ENCODE assay signal across 31 cellular contexts in the genomic region with DNA sequence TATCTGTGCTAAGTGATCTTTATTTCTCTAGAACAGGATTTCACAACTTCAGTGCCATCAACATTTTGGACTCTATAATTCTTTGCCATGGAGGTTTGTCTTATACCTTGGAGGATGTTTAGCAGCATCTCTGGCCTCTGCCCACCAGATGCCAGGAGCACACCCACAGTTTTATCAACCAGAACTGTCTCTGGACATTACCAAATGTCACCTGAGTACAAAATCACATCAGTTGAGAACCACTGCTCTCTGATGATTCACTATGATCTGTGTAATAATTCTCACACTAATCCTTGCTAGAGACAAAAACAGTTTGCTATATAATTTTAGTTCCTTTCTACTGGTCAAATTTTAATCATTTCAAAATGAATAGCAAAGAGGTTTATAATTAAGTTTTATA.
"Had no signal": no experiment of that assay in that cellular context is flagged by ENCODE, and none has a peak within 500 bp of the region (broad histone marks: within the 10 kb centered on the region; RNA-seq: fewer than 3 reads in every experiment).

No MANE protein-coding gene starts in this region.

- H3K4me3 ChIP-seq: adrenal gland, ascending aorta, body of pancreas, breast epithelium, cardiac muscle cell had no signal

- H3K9me3 ChIP-seq: adrenal gland, ascending aorta, body of pancreas, breast epithelium had no signal

- ATAC-seq: activated naive CD4-positive, alpha-beta T cell treated with anti-CD3 and anti-CD28 coated beads, Interleukin-2, amount 50 U/mL, for 72 hours; activated naive CD8-positive, alpha-beta T cell treated with anti-CD3 and anti-CD28 coated beads, Interleukin-2, amount 50 U/mL, for 24 hours; activated T-cell treated with anti-CD3 and anti-CD28 coated beads, Interleukin-2, amount 50 U/mL, for 4 hours; activated T-cell treated with anti-CD3 and anti-CD28 coated beads, Interleukin-2, amount 50 U/mL, for 72 hours; activated T-helper 17 cell treated with anti-CD3 and anti-CD28 coated beads, Interleukin-2, amount 50 U/mL, for 72 hours; body of pancreas had no signal

- DNase-seq: activated effector memory CD4-positive, alpha-beta T cell treated with anti-CD3 and anti-CD28 coated beads, Interleukin-2, amount 50 U/mL, for 16 hours; activated effector memory CD4-positive, alpha-beta T cell treated with Interleukin-2 at 50 U/mL for 16 hours; activated gamma-delta T cell; activated gamma-delta T cell treated with Interleukin-2 at 50 U/mL for 16 hours; activated naive CD4-positive, alpha-beta T cell; activated naive CD4-positive, alpha-beta T cell treated with anti-CD3 and anti-CD28 coated beads for 36 hours; activated naive CD4-positive, alpha-beta T cell treated with anti-CD3 and anti-CD28 coated beads, Interleukin-2, amount 10 ng/mL, durations not matched to agents 7 days and 5 days; activated naive CD4-positive, alpha-beta T cell treated with anti-CD3 and anti-CD28 coated beads, Interleukin-2, amount 50 U/mL, for 16 hours; activated naive CD4-positive, alpha-beta T cell treated with Interleukin-2 at 50 U/mL for 16 hours; activated naive CD8-positive, alpha-beta T cell treated with anti-CD3 and anti-CD28 coated beads for 36 hours; activated naive CD8-positive, alpha-beta T cell treated with anti-CD3 and anti-CD28 coated beads, Interleukin-2, amount 10 ng/mL, durations not matched to agents 7 days and 5 days; activated naive CD8-positive, alpha-beta T cell treated with anti-CD3 and anti-CD28 coated beads, Interleukin-2, amount 50 U/mL, for 24 hours; activated T-cell treated with anti-CD3 and anti-CD28 coated beads, Interleukin-2, amount 50 U/mL, for 24 hours; activated T-cell treated with anti-CD3 and anti-CD28 coated beads, Interleukin-2, amount 50 U/mL, for 4 hours; activated T-cell treated with anti-CD3 and anti-CD28 coated beads, Interleukin-2, amount 50 U/mL, for 48 hours; activated T-cell treated with anti-CD3 and anti-CD28 coated beads, Interleukin-2, amount 50 U/mL, for 72 hours; adrenal gland; amniotic stem cell; amygdala; anterior cingulate cortex; aorta; body of pancreas; brain microvascular endothelial cell; caudate nucleus; central memory CD4-positive, alpha-beta T cell; cerebellar nuclear complex had no signal

- H3K27ac ChIP-seq: adrenal gland, ascending aorta, body of pancreas, brain microvascular endothelial cell, breast epithelium, cardiac muscle cell had no signal

- H3K27me3 ChIP-seq: adrenal gland, ascending aorta, body of pancreas, brain microvascular endothelial cell, breast epithelium, cardiac muscle cell had no signal

- H3K4me1 ChIP-seq: adrenal gland, ascending aorta, body of pancreas, breast epithelium had no signal

- H3K36me3 ChIP-seq: adrenal gland, ascending aorta, brain microvascular endothelial cell, breast epithelium, cardiac muscle cell had no signal
